In the genomic region with DNA sequence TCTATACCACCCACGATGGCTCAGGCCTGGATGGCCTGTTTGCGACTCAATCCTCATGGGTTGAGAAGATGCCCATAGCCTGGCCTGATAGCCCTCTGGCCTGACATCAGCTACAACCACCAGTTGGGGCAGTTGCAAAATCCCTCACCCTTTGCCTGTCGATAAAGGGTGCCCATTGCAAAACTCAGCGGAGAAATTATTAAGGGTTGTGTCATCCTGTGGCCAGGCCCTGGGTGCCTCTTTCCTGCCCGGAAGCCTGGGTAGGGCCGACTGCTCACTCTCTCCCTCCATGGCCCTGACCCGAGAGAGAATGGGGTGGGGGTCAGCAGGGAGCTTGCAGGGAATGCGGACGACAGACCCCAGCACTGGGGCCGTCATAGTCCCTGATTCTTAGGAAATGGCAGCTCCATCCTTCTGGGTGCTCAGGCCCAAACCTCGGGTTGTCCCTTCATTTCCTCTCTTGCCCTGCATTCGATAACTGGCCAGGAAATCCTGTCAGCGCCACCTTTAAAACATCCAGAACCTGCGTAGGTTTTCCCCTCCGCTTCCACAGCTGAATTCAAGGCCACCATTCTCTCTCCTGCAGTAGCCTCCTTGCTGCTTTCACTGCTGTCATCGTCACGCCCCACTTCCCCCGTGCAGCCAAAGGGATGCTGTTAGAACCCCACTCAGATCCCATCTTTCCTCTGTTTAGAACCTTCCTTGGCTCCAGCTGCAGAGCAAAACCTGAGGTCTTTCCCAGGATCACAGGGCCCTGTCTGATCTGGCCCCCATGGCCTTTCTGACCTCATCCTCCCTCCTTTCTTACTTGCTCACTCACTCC, we compare ENCODE assay signal across 11 cellular contexts. TPM values are rescaled to one million over a fixed set of nuclear protein-coding genes. Genes with fewer than 3 reads are reported as not detected.
DNase-seq lines count a peak whose midpoint lies in the region; ATAC-seq and TF ChIP-seq lines count a peak whose summit lies in the region.
"Had no signal": no experiment of that assay in that cellular context is flagged by ENCODE, and none has a peak within 500 bp of the region (broad histone marks: within the 10 kb centered on the region; RNA-seq: fewer than 3 reads in every experiment).

No MANE protein-coding gene starts in this region.

- no peak overlapping the region for H3K4me3 ChIP-seq in RWPE2 (ENCODE audit: severe bottlenecking)
- no peak overlapping the region for H3K4me3 ChIP-seq in colonic mucosa
- H3K4me3 ChIP-seq: pancreas had no signal

- DNase-seq in GF-D8 (lab: John Stamatoyannopoulos, UW) (peak; percentile 93), RWPE2 (ENCODE audit: low spot score) (peak; percentile 91), glomerular visceral epithelial cell (ENCODE audit: extremely low spot score) (peak; percentile 87), renal cortical epithelial cell (ENCODE audit: low read depth) (peak; percentile 77), colonic mucosa (no peak)
- no peak for DNase-seq in activated CD4-positive, alpha-beta T cell treated with anti-CD3 and anti-CD28 coated beads for 1 hour
- DNase-seq in activated CD8-positive, alpha-beta memory T cell treated with anti-CD3 and anti-CD28 coated beads, Interleukin-2, amount 10 ng/mL, durations not matched to agents 7 days and 5 days = no peak
- DNase-seq: activated CD4-positive, alpha-beta memory T cell treated with anti-CD3 and anti-CD28 coated beads for 36 hours had no signal

- H3K9ac ChIP-seq in colonic mucosa (ENCODE audit: low read depth in 2 of 2, low read length in 2 of 2) = no peak overlapping the region

- no peaks in the 10 kb centered on the region for H3K36me3 ChIP-seq in RWPE2 (ENCODE audit: low read depth)
- H3K36me3 ChIP-seq in colonic mucosa = no peaks in the 10 kb centered on the region
- H3K36me3 ChIP-seq: pancreas had no signal

- peak; percentile 94 for ATAC-seq in RWPE2 (ENCODE audit: low read depth)
- no peak for ATAC-seq in GM21360 (IDR thresholded peaks at IDR 0.05; ENCODE audit: unreplicated experiment)
- no peak for ATAC-seq in activated CD8-positive, alpha-beta memory T cell treated with anti-CD3 and anti-CD28 coated beads, Interleukin-2, amount 10 ng/mL, durations not matched to agents 7 days and 5 days

- no peak overlapping the region for H3K27ac Mint-ChIP-seq in activated CD8-positive, alpha-beta memory T cell treated with anti-CD3 and anti-CD28 coated beads, Interleukin-2, amount 10 ng/mL, durations not matched to agents 7 days and 5 days
- H3K27ac Mint-ChIP-seq: activated CD4-positive, alpha-beta memory T cell treated with anti-CD3 and anti-CD28 coated beads for 36 hours had no signal

- H3K36me3 Mint-ChIP-seq in activated CD8-positive, alpha-beta memory T cell treated with anti-CD3 and anti-CD28 coated beads, Interleukin-2, amount 10 ng/mL, durations not matched to agents 7 days and 5 days = no peaks in the 10 kb centered on the region
- H3K36me3 Mint-ChIP-seq: activated CD4-positive, alpha-beta memory T cell treated with anti-CD3 and anti-CD28 coated beads for 36 hours; brain had no signal

- peak; percentile 44 for TF ChIP-seq CTCF in RWPE2 (IDR thresholded peaks at IDR 0.05; ENCODE audit: poor library complexity, severe bottlenecking)
- TF ChIP-seq CTCF in colonic mucosa (IDR thresholded peaks at IDR 0.05) = no peak

- no peaks in the 10 kb centered on the region for H3K9me3 ChIP-seq in RWPE2 (ENCODE audit: severe bottlenecking)
- H3K9me3 ChIP-seq in colonic mucosa = no peaks in the 10 kb centered on the region
- H3K9me3 ChIP-seq: pancreas had no signal

- H3K4me1 ChIP-seq in RWPE2 (ENCODE audit: insufficient read depth, poor library complexity, severe bottlenecking) (peaks cover 13% of the 10 kb centered on the region), colonic mucosa (no peaks in the 10 kb centered on the region)

- intact Hi-C loops in colonic mucosa (cut with DNase I) = no loop called here

- H3K27me3 ChIP-seq in RWPE2 (ENCODE audit: insufficient read depth, poor library complexity, severe bottlenecking) = no peaks in the 10 kb centered on the region
- H3K27me3 ChIP-seq in colonic mucosa = no peaks in the 10 kb centered on the region
- H3K27me3 ChIP-seq: pancreas had no signal

- no peak overlapping the region for H3K4me3 Mint-ChIP-seq in activated CD8-positive, alpha-beta memory T cell treated with anti-CD3 and anti-CD28 coated beads, Interleukin-2, amount 10 ng/mL, durations not matched to agents 7 days and 5 days
- H3K4me3 Mint-ChIP-seq: activated CD4-positive, alpha-beta memory T cell treated with anti-CD3 and anti-CD28 coated beads for 36 hours; brain had no signal

- peaks cover 2% of the 10 kb centered on the region for H3K9me3 Mint-ChIP-seq in activated CD8-positive, alpha-beta memory T cell treated with anti-CD3 and anti-CD28 coated beads, Interleukin-2, amount 10 ng/mL, durations not matched to agents 7 days and 5 days (ENCODE audit: low read depth)
- H3K9me3 Mint-ChIP-seq: activated CD4-positive, alpha-beta memory T cell treated with anti-CD3 and anti-CD28 coated beads for 36 hours had no signal

- CTCF ChIA-PET in activated CD8-positive, alpha-beta memory T cell treated with anti-CD3 and anti-CD28 coated beads, Interleukin-2, amount 10 ng/mL, durations not matched to agents 7 days and 5 days (lab: Charles Lee) = no interaction called here

- no peaks in the 10 kb centered on the region for H3K27me3 Mint-ChIP-seq in activated CD8-positive, alpha-beta memory T cell treated with anti-CD3 and anti-CD28 coated beads, Interleukin-2, amount 10 ng/mL, durations not matched to agents 7 days and 5 days
- H3K27me3 Mint-ChIP-seq: activated CD4-positive, alpha-beta memory T cell treated with anti-CD3 and anti-CD28 coated beads for 36 hours had no signal

- H3K4me1 Mint-ChIP-seq in activated CD8-positive, alpha-beta memory T cell treated with anti-CD3 and anti-CD28 coated beads, Interleukin-2, amount 10 ng/mL, durations not matched to agents 7 days and 5 days = peaks cover 5% of the 10 kb centered on the region

- H3K27ac ChIP-seq in RWPE2 (ENCODE audit: poor library complexity, severe bottlenecking) = peak overlapping the region; percentile 44
- H3K27ac ChIP-seq in colonic mucosa = no peak overlapping the region

RNA-seq across cellular contexts. Expression of gene CEBPB, which starts 31.1 kb away (rescaled TPM):
- total RNA-seq in renal cortical epithelial cell (35.3 and 50.4 TPM in 2 replicates), colonic mucosa (10 to 100 TPM; 32.0 to 34.0 TPM)
- total RNA-seq in activated CD8-positive, alpha-beta memory T cell treated with anti-CD3 and anti-CD28 coated beads, Interleukin-2, amount 10 ng/mL, durations not matched to agents 7 days and 5 days = 10 to 100 TPM; 32.6 to 34.6 TPM

Comparison
In these comparisons a context has a peak if more than half of its experiments do, and no peak if none do; other contexts are left out.
1. DNase-seq: peak in GF-D8 (single experiment), RWPE2 (single experiment), glomerular visceral epithelial cell (single experiment) and renal cortical epithelial cell (single experiment); none in activated CD4-positive, alpha-beta T cell treated with anti-CD3 and anti-CD28 coated beads for 1 hour (single experiment), colonic mucosa (single experiment) and activated CD8-positive, alpha-beta memory T cell treated with anti-CD3 and anti-CD28 coated beads, Interleukin-2, amount 10 ng/mL, durations not matched to agents 7 days and 5 days (single experiment).